1 cellular context compared by ENCODE assay signal in genomic region chr11:61890536-61891330, GRCh38.
TF ChIP-seq lines count a peak whose summit lies in the region.

No MANE protein-coding gene starts in this region.

TF ChIP-seq in HepG2, 621 proteins besides CTCF, POLR2A, EP300 and RAD21 (continued from another document):
- TF ChIP-seq ZBTB14 (CRISPR knock-in tag; IDR thresholded peaks at IDR 0.05) (no peak), SAP130 (CRISPR knock-in tag; IDR thresholded peaks at IDR 0.05; ENCODE audit: low read depth) (peak; percentile 60), NR2C2 (CRISPR knock-in tag; IDR thresholded peaks at IDR 0.05; ENCODE audit: borderline replicate concordance) (peak; percentile 79), ZNF20 (CRISPR knock-in tag; IDR thresholded peaks at IDR 0.05) (no peak), ZNF777 (CRISPR knock-in tag; IDR thresholded peaks at IDR 0.05) (peak; percentile 82), BCL3 (CRISPR knock-in tag; IDR thresholded peaks at IDR 0.05) (no peak), NFE2L2 (IDR thresholded peaks at IDR 0.05; ENCODE audit: low read length) (no peak), KDM2A (CRISPR knock-in tag; IDR thresholded peaks at IDR 0.05; ENCODE audit: borderline replicate concordance, low read depth) (peak; percentile 44; the same call in 1 of the 2 replicates), CENPX (CRISPR knock-in tag; IDR thresholded peaks at IDR 0.05) (no peak), NR2F6 (IDR thresholded peaks at IDR 0.05) (peak; percentile 80), NR2F6 (CRISPR knock-in tag; IDR thresholded peaks at IDR 0.05) (peak; percentile 69; the same call in 1 of the 2 replicates), ZNF619 (CRISPR knock-in tag; IDR thresholded peaks at IDR 0.05) (0 out of 2 replicates have a peak, but pooled peaks have one; percentile 32), ZFX (CRISPR knock-in tag; IDR thresholded peaks at IDR 0.05; ENCODE audit: low read depth) (no peak; the same call in 1 of the 2 replicates), ISL2 (CRISPR knock-in tag; IDR thresholded peaks at IDR 0.05) (0 out of 2 replicates have a peak, but pooled peaks have one; percentile 20), HNF4G (IDR thresholded peaks at IDR 0.05; ENCODE audit: borderline replicate concordance, low read depth, low read length) (no peak), HNF4G (CRISPR knock-in tag; IDR thresholded peaks at IDR 0.05; ENCODE audit: borderline replicate concordance, low read depth) (no peak), FOXK2 (IDR thresholded peaks at IDR 0.05) (no peak), TAF1 (CRISPR knock-in tag; IDR thresholded peaks at IDR 0.05) (peak; percentile 30; the same call in 1 of the 2 replicates), SNAPC4 (CRISPR knock-in tag; IDR thresholded peaks at IDR 0.05) (no peak), TCF12 (IDR thresholded peaks at IDR 0.05) (no peak), TCF12 (CRISPR knock-in tag; IDR thresholded peaks at IDR 0.05) (0 out of 2 replicates have a peak, but pooled peaks have one; percentile 17), GABPB1 (CRISPR knock-in tag; IDR thresholded peaks at IDR 0.05) (peak; percentile 45; the same call in 1 of the 2 replicates), AGO2 (optimal IDR thresholded peaks at IDR 0.05; ENCODE audit: low read depth, low read length) (peak; percentile 21), RAD51 (IDR thresholded peaks at IDR 0.05; ENCODE audit: borderline replicate concordance) (no peak), TMF1 (CRISPR knock-in tag; IDR thresholded peaks at IDR 0.05; ENCODE audit: low read depth) (no peak), RXRA (CRISPR knock-in tag; IDR thresholded peaks at IDR 0.05) (no peak), SMAD1 (CRISPR knock-in tag; IDR thresholded peaks at IDR 0.05; ENCODE audit: borderline replicate concordance, low read depth) (peak; percentile 48; the same call in 1 of the 2 replicates), ZNF567 (CRISPR knock-in tag; IDR thresholded peaks at IDR 0.05; ENCODE audit: borderline replicate concordance) (0 out of 2 replicates have a peak, but pooled peaks have one; percentile 43), MAZ (IDR thresholded peaks at IDR 0.05; ENCODE audit: borderline replicate concordance, low read depth, low read length) (no peak), MAZ (CRISPR knock-in tag; IDR thresholded peaks at IDR 0.05; ENCODE audit: low read depth) (peak; percentile 4; the same call in 1 of the 2 replicates), ZNF333 (CRISPR knock-in tag; IDR thresholded peaks at IDR 0.05; ENCODE audit: borderline replicate concordance) (0 out of 2 replicates have a peak, but pooled peaks have one; percentile 58), ERF (CRISPR knock-in tag; IDR thresholded peaks at IDR 0.05) (no peak), ZFP91 (CRISPR knock-in tag; IDR thresholded peaks at IDR 0.05; ENCODE audit: borderline replicate concordance) (peak; percentile 21; the same call in 1 of the 2 replicates), FOXC1 (CRISPR knock-in tag; IDR thresholded peaks at IDR 0.05; ENCODE audit: borderline replicate concordance) (0 out of 2 replicates have a peak, but pooled peaks have one; percentile 68)
- TF ChIP-seq, protein P1, sequence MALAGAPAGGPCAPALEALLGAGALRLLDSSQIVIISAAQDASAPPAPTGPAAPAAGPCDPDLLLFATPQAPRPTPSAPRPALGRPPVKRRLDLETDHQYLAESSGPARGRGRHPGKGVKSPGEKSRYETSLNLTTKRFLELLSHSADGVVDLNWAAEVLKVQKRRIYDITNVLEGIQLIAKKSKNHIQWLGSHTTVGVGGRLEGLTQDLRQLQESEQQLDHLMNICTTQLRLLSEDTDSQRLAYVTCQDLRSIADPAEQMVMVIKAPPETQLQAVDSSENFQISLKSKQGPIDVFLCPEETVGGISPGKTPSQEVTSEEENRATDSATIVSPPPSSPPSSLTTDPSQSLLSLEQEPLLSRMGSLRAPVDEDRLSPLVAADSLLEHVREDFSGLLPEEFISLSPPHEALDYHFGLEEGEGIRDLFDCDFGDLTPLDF (CRISPR knock-in tag; IDR thresholded peaks at IDR 0.05) = no peak
- TF ChIP-seq, protein P2, sequence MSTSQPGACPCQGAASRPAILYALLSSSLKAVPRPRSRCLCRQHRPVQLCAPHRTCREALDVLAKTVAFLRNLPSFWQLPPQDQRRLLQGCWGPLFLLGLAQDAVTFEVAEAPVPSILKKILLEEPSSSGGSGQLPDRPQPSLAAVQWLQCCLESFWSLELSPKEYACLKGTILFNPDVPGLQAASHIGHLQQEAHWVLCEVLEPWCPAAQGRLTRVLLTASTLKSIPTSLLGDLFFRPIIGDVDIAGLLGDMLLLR (CRISPR knock-in tag; IDR thresholded peaks at IDR 0.05) = peak; percentile 59; the same call in 1 of the 2 replicates
- TF ChIP-seq, protein P3, sequence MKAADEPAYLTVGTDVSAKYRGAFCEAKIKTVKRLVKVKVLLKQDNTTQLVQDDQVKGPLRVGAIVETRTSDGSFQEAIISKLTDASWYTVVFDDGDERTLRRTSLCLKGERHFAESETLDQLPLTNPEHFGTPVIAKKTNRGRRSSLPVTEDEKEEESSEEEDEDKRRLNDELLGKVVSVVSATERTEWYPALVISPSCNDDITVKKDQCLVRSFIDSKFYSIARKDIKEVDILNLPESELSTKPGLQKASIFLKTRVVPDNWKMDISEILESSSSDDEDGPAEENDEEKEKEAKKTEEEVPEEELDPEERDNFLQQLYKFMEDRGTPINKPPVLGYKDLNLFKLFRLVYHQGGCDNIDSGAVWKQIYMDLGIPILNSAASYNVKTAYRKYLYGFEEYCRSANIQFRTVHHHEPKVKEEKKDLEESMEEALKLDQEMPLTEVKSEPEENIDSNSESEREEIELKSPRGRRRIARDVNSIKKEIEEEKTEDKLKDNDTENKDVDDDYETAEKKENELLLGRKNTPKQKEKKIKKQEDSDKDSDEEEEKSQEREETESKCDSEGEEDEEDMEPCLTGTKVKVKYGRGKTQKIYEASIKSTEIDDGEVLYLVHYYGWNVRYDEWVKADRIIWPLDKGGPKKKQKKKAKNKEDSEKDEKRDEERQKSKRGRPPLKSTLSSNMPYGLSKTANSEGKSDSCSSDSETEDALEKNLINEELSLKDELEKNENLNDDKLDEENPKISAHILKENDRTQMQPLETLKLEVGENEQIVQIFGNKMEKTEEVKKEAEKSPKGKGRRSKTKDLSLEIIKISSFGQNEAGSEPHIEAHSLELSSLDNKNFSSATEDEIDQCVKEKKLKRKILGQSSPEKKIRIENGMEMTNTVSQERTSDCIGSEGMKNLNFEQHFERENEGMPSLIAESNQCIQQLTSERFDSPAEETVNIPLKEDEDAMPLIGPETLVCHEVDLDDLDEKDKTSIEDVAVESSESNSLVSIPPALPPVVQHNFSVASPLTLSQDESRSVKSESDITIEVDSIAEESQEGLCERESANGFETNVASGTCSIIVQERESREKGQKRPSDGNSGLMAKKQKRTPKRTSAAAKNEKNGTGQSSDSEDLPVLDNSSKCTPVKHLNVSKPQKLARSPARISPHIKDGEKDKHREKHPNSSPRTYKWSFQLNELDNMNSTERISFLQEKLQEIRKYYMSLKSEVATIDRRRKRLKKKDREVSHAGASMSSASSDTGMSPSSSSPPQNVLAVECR (CRISPR knock-in tag; IDR thresholded peaks at IDR 0.05; ENCODE audit: borderline replicate concordance) = 0 out of 2 replicates have a peak, but pooled peaks have one; percentile 40
- TF ChIP-seq, protein P4, sequence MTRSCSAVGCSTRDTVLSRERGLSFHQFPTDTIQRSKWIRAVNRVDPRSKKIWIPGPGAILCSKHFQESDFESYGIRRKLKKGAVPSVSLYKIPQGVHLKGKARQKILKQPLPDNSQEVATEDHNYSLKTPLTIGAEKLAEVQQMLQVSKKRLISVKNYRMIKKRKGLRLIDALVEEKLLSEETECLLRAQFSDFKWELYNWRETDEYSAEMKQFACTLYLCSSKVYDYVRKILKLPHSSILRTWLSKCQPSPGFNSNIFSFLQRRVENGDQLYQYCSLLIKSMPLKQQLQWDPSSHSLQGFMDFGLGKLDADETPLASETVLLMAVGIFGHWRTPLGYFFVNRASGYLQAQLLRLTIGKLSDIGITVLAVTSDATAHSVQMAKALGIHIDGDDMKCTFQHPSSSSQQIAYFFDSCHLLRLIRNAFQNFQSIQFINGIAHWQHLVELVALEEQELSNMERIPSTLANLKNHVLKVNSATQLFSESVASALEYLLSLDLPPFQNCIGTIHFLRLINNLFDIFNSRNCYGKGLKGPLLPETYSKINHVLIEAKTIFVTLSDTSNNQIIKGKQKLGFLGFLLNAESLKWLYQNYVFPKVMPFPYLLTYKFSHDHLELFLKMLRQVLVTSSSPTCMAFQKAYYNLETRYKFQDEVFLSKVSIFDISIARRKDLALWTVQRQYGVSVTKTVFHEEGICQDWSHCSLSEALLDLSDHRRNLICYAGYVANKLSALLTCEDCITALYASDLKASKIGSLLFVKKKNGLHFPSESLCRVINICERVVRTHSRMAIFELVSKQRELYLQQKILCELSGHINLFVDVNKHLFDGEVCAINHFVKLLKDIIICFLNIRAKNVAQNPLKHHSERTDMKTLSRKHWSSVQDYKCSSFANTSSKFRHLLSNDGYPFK (CRISPR knock-in tag; IDR thresholded peaks at IDR 0.05; ENCODE audit: borderline replicate concordance) = no peak
